14 cellular contexts compared by ENCODE assay signal in genomic region chr17:55334881-55335523, GRCh38.
"Had no signal": no experiment of that assay in that cellular context is flagged by ENCODE, and none has a peak within 500 bp of the region (broad histone marks: within the 10 kb centered on the region; RNA-seq: fewer than 3 reads in every experiment).

No MANE protein-coding gene starts in this region.

- H3K27ac ChIP-seq: parathyroid adenoma, vagina had no signal

- H3K4me1 ChIP-seq: vagina had no signal

- H3K9me3 ChIP-seq: vagina had no signal

- ATAC-seq: activated CD4-positive, CD25-positive, alpha-beta regulatory T cell treated with anti-CD3 and anti-CD28 coated beads, Interleukin-2, amount 50 U/mL, for 24 hours; activated T-cell treated with anti-CD3 and anti-CD28 coated beads, Interleukin-2, amount 50 U/mL, for 4 hours; left lobe of liver had no signal

- H3K27ac Mint-ChIP-seq: activated naive CD8-positive, alpha-beta T cell treated with anti-CD3 and anti-CD28 coated beads for 36 hours; dendritic cell treated with granulocyte-macrophage colony-stimulating factor and Interleukin-4, amounts not matched to agents 40 ng/mL and 50 ng/mL, for 4 days; natural killer cell treated with Interleukin-12 subunit alpha and Interleukin-12 subunit beta and Interleukin-15 and Interleukin-18, amount 100 ng/mL, for 72 hours had no signal

- H3K4me3 ChIP-seq: smooth muscle cell, vagina had no signal

- H3K9ac ChIP-seq: parathyroid adenoma had no signal

- H3K4me3 Mint-ChIP-seq: activated naive CD8-positive, alpha-beta T cell treated with anti-CD3 and anti-CD28 coated beads for 36 hours; activated T-cell treated with anti-CD3 and anti-CD28 coated beads, Interleukin-2, amount 50 U/mL, for 4 hours; dendritic cell treated with granulocyte-macrophage colony-stimulating factor and Interleukin-4, amounts not matched to agents 40 ng/mL and 50 ng/mL, for 4 days; natural killer cell treated with Interleukin-12 subunit alpha and Interleukin-12 subunit beta and Interleukin-15 and Interleukin-18, amount 100 ng/mL, for 72 hours had no signal

- DNase-seq: activated CD4-positive, alpha-beta T cell treated with anti-CD3 and anti-CD28 coated beads, Interleukin-2, amount 50 U/mL, for 4 hours; activated gamma-delta T cell; activated naive CD8-positive, alpha-beta T cell treated with anti-CD3 and anti-CD28 coated beads for 36 hours; activated T-cell treated with anti-CD3 and anti-CD28 coated beads, Interleukin-2, amount 50 U/mL, for 4 hours; cerebellar nuclear complex; islet precursor cell; mammary epithelial cell had no signal

- H3K36me3 ChIP-seq: vagina had no signal

- H3K36me3 Mint-ChIP-seq: activated naive CD8-positive, alpha-beta T cell treated with anti-CD3 and anti-CD28 coated beads for 36 hours; natural killer cell treated with Interleukin-12 subunit alpha and Interleukin-12 subunit beta and Interleukin-15 and Interleukin-18, amount 100 ng/mL, for 72 hours had no signal

- H3K27me3 ChIP-seq: vagina had no signal

- H3K9me3 Mint-ChIP-seq: activated naive CD8-positive, alpha-beta T cell treated with anti-CD3 and anti-CD28 coated beads for 36 hours; activated T-cell treated with anti-CD3 and anti-CD28 coated beads, Interleukin-2, amount 50 U/mL, for 4 hours; dendritic cell treated with granulocyte-macrophage colony-stimulating factor and Interleukin-4, amounts not matched to agents 40 ng/mL and 50 ng/mL, for 4 days; natural killer cell treated with Interleukin-12 subunit alpha and Interleukin-12 subunit beta and Interleukin-15 and Interleukin-18, amount 100 ng/mL, for 72 hours had no signal
